Comparison of ENCODE assay signal across 31 cellular contexts in the genomic region with DNA sequence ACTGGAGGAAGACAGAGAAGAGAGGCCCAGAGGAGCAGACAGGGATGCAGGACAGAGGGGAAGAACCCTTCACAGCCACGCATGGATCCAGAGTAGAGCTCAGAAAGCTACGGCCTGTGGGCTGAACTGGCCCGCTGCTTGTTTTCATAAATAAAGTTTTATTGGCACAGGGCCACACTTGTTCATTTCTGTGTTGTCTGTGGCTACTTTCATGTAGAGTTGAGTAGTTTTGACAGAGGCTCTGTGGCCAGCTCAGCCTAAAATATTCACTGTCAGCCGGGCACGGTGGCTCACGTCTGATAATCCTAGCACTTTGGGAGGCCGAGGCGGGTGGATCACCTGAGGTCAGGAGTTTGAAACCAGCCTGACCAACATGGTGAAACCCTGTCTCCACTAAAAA. TPM values are rescaled to one million over a fixed set of nuclear protein-coding genes. Genes with fewer than 3 reads are reported as not detected.
"Had no signal": no experiment of that assay in that cellular context is flagged by ENCODE, and none has a peak within 500 bp of the region (broad histone marks: within the 10 kb centered on the region; RNA-seq: fewer than 3 reads in every experiment).

No MANE protein-coding gene starts in this region.

- H3K9me3 Mint-ChIP-seq: activated B cell treated with CpG ODN at 0.5 μM for 24 hours; activated T-cell treated with anti-CD3 and anti-CD28 coated beads, Interleukin-2, amount 50 U/mL, for 24 hours; activated T-helper 17 cell treated with anti-CD3 and anti-CD28 coated beads, Interleukin-2, amount 50 U/mL, for 72 hours; natural killer cell treated with Interleukin-12 subunit alpha and Interleukin-12 subunit beta and Interleukin-15 and Interleukin-18, amount 100 ng/mL, for 72 hours had no signal

- H3K27ac Mint-ChIP-seq: activated B cell treated with CpG ODN at 0.5 μM for 24 hours; activated CD4-positive, alpha-beta T cell treated with anti-CD3 and anti-CD28 coated beads for 36 hours; activated naive CD4-positive, alpha-beta T cell treated with anti-CD3 and anti-CD28 coated beads, Interleukin-2, amount 50 U/mL, for 72 hours; activated T-cell treated with anti-CD3 and anti-CD28 coated beads, Interleukin-2, amount 50 U/mL, for 24 hours; activated T-helper 17 cell treated with anti-CD3 and anti-CD28 coated beads, Interleukin-2, amount 50 U/mL, for 72 hours; memory B cell; natural killer cell treated with Interleukin-12 subunit alpha and Interleukin-12 subunit beta and Interleukin-15 and Interleukin-18, amount 100 ng/mL, for 72 hours; stimulated activated memory B cell treated with anti-CD40 and anti-IgM and Interleukin-4, amounts not matched to agents 10 μg/mL and 1 μg/mL and 100 μg/mL, for 72 hours; T-cell had no signal

- ATAC-seq: activated CD4-positive, alpha-beta T cell treated with anti-CD3 and anti-CD28 coated beads for 36 hours; activated naive CD4-positive, alpha-beta T cell treated with anti-CD3 and anti-CD28 coated beads, Interleukin-2, amount 50 U/mL, for 72 hours; activated T-helper 17 cell treated with anti-CD3 and anti-CD28 coated beads, Interleukin-2, amount 50 U/mL, for 72 hours; esophagus mucosa; natural killer cell treated with Interleukin-12 subunit alpha and Interleukin-12 subunit beta and Interleukin-15 and Interleukin-18, amount 100 ng/mL, for 72 hours; stimulated activated memory B cell treated with anti-CD40 and anti-IgM and Interleukin-4, amounts not matched to agents 10 μg/mL and 1 μg/mL and 100 μg/mL, for 72 hours; T-cell had no signal

- H3K4me3 ChIP-seq: adrenal gland, smooth muscle cell, stomach, suprapubic skin, tibial nerve had no signal

- H3K4me1 ChIP-seq: parathyroid adenoma had no signal

- H3K27ac ChIP-seq: adrenal gland, neutrophil, parathyroid adenoma, stomach had no signal

- H3K36me3 ChIP-seq: adrenal gland, neutrophil, stomach, suprapubic skin, tibial nerve had no signal

- H2AFZ ChIP-seq: parathyroid adenoma had no signal

- H3K79me2 ChIP-seq: parathyroid adenoma had no signal

- H3K36me3 Mint-ChIP-seq: activated naive CD4-positive, alpha-beta T cell treated with anti-CD3 and anti-CD28 coated beads, Interleukin-2, amount 50 U/mL, for 72 hours; memory B cell; natural killer cell treated with Interleukin-12 subunit alpha and Interleukin-12 subunit beta and Interleukin-15 and Interleukin-18, amount 100 ng/mL, for 72 hours; stimulated activated memory B cell treated with anti-CD40 and anti-IgM and Interleukin-4, amounts not matched to agents 10 μg/mL and 1 μg/mL and 100 μg/mL, for 72 hours; T-cell had no signal

- H3K9me3 ChIP-seq: adrenal gland, neutrophil had no signal

- FAIRE-seq: astrocyte, bronchial epithelial cell, frontal cortex, TTC549 had no signal

- H3K4me3 Mint-ChIP-seq: activated B cell treated with CpG ODN at 0.5 μM for 24 hours; activated CD4-positive, alpha-beta T cell treated with anti-CD3 and anti-CD28 coated beads for 36 hours; activated T-cell treated with anti-CD3 and anti-CD28 coated beads, Interleukin-2, amount 50 U/mL, for 24 hours; activated T-helper 17 cell treated with anti-CD3 and anti-CD28 coated beads, Interleukin-2, amount 50 U/mL, for 72 hours; memory B cell; natural killer cell treated with Interleukin-12 subunit alpha and Interleukin-12 subunit beta and Interleukin-15 and Interleukin-18, amount 100 ng/mL, for 72 hours; stimulated activated memory B cell treated with anti-CD40 and anti-IgM and Interleukin-4, amounts not matched to agents 10 μg/mL and 1 μg/mL and 100 μg/mL, for 72 hours; T-cell had no signal

- H3K27me3 ChIP-seq: neutrophil, tibial nerve had no signal

- H3K4me1 Mint-ChIP-seq: activated B cell treated with CpG ODN at 0.5 μM for 24 hours; activated CD4-positive, alpha-beta T cell treated with anti-CD3 and anti-CD28 coated beads for 36 hours; activated T-helper 17 cell treated with anti-CD3 and anti-CD28 coated beads, Interleukin-2, amount 50 U/mL, for 72 hours; memory B cell; T-cell had no signal

- DNase-seq: activated B cell treated with CpG ODN at 0.5 μM for 24 hours; activated CD4-positive, alpha-beta T cell treated with anti-CD3 and anti-CD28 coated beads for 36 hours; activated CD4-positive, alpha-beta T cell treated with anti-CD3 and anti-CD28 coated beads, Interleukin-2, amount 50 U/mL, for 4 hours; activated CD8-positive, alpha-beta memory T cell treated with anti-CD3 and anti-CD28 coated beads for 24 hours; activated CD8-positive, alpha-beta memory T cell treated with anti-CD3 and anti-CD28 coated beads, Interleukin-2, amount 50 U/mL, for 4 hours; activated T-cell treated with anti-CD3 and anti-CD28 coated beads, Interleukin-2, amount 50 U/mL, for 24 hours; adrenal gland; dermis blood vessel endothelial cell; effector CD8-positive, alpha-beta T cell; hippocampal formation; stimulated activated CD4-positive, alpha-beta T cell treated with anti-CD3 and anti-CD28 coated beads, Interleukin-15, amount 100 ng/mL, for 24 hours; stomach; T-cell had no signal

- H3K9ac ChIP-seq: parathyroid adenoma had no signal

- H3K4me2 ChIP-seq: smooth muscle cell had no signal

RNA-seq across cellular contexts. Expression of gene GAL, which starts 26.2 kb away (rescaled TPM):
- total RNA-seq: activated B cell treated with CpG ODN at 0.5 μM for 24 hours, cerebellum, frontal cortex, sciatic nerve had no signal
- polyA plus RNA-seq: liver had no signal
